In the genomic region with DNA sequence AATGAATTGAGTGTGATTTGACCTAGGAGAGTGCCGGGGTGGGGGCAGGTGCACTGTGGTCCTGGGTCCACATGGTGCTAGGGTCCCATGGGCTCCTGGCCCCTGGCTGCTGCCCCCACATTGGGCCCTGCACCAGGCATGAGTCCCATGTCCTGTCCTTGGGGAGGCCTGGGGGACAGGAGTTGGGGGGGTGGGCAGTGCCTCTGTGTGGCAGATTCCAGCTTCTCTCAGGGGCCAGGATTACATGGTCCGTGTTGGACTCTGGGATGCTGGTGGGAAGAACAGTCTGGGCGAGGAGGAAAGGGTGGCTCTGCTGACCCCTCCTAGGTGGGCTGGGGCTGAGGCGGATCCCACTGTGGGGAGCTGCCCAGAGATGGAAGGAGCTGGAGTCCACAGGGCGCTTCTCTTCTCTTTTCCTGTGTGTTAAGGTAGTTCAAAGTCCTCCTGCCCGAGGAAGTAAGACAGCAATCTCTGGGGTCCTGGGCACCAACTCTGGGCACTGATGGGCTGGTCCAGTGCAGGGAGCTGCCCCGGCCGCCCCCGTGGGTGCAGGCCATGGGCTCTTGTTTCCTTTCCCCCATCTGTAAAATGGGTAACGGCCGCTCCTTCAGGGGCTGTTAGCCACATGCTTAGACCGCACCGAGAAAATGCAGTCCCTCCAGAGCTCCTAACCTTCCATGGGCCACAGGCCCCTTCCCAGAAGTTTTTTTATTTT, we compare ENCODE assay signal across 27 cellular contexts. TPM values are rescaled to one million over a fixed set of nuclear protein-coding genes. Genes with fewer than 3 reads are reported as not detected.
DNase-seq lines count a peak whose midpoint lies in the region; ATAC-seq, FAIRE-seq and TF ChIP-seq lines count a peak whose summit lies in the region.
"Had no signal": no experiment of that assay in that cellular context is flagged by ENCODE, and none has a peak within 500 bp of the region (broad histone marks: within the 10 kb centered on the region; RNA-seq: fewer than 3 reads in every experiment).

No MANE protein-coding gene starts in this region.

- no peak for FAIRE-seq in pancreas (lab: Jason Lieb, UNC)

- no peak overlapping the region for H3K18ac ChIP-seq in mesendoderm (ENCODE audit: low read length)

- H3K23ac ChIP-seq in mesendoderm (ENCODE audit: low read length) = no peak overlapping the region

- H3K9me3 ChIP-seq in BLaER1 treated with 17β-estradiol and CSF1 and Interleukin-3, amounts not matched to agents 10 nM and 100 nM (replicated peaks in 1 of 11) = no peaks in the 10 kb centered on the region
- no peaks in the 10 kb centered on the region for H3K9me3 ChIP-seq in right atrium auricular region
- H3K9me3 ChIP-seq in pancreas = no peaks in the 10 kb centered on the region
- H3K9me3 ChIP-seq: tibial nerve had no signal

- no peak overlapping the region for H2BK5ac ChIP-seq in mesendoderm (ENCODE audit: low read length)

- TF ChIP-seq CTCF in right atrium auricular region (IDR thresholded peaks at IDR 0.05) (no peak), pancreas (IDR thresholded peaks at IDR 0.05) (no peak)

- H4K8ac ChIP-seq in mesendoderm (ENCODE audit: low read depth, low read length) = no peak overlapping the region

- ATAC-seq in pancreas (no peak), GM18498 (IDR thresholded peaks at IDR 0.05; ENCODE audit: unreplicated experiment) (no peak), HG03520 (IDR thresholded peaks at IDR 0.05; ENCODE audit: unreplicated experiment) (no peak)

- no peaks in the 10 kb centered on the region for H3K36me3 ChIP-seq in BLaER1 treated with 17β-estradiol and CSF1 and Interleukin-3, amounts not matched to agents 10 nM and 100 nM
- no peaks in the 10 kb centered on the region for H3K36me3 ChIP-seq in right atrium auricular region
- no peaks in the 10 kb centered on the region for H3K36me3 ChIP-seq in pancreas
- H3K36me3 ChIP-seq in mesendoderm (ENCODE audit: control insufficient read depth, insufficient read depth, low read length) = no peaks in the 10 kb centered on the region
- H3K36me3 ChIP-seq: cardiac muscle cell, tibial nerve had no signal

- no peak overlapping the region for H2BK15ac ChIP-seq in mesendoderm (replicated peaks; ENCODE audit: low read depth)

- H3K79me1 ChIP-seq in mesendoderm (ENCODE audit: low read length) = no peaks in the 10 kb centered on the region

- H3K4me3 Mint-ChIP-seq in activated T-helper 1 cell treated with anti-CD3 and anti-CD28 coated beads, Interleukin-12 subunit alpha, Interleukin-12 subunit beta, Interleukin-2, Interleukin-4 antibody, amounts not matched to agents 30 ng/mL and 10 ng/mL and 1 ng/mL, durations not matched to agents 14 hours and 24 hours and 36 hours = no peak overlapping the region
- H3K4me3 Mint-ChIP-seq: CD4-positive, alpha-beta memory T cell; dendritic cell treated with granulocyte-macrophage colony-stimulating factor and Interleukin-4, amounts not matched to agents 40 ng/mL and 50 ng/mL, for 4 days; stimulated activated naive CD8-positive, alpha-beta T cell treated with anti-CD3 and anti-CD28 coated beads, Interleukin-15, Interleukin-2, amounts not matched to agents 100 ng/mL and 50 ng/mL, for 24 hours had no signal

- no peak overlapping the region for H3K27ac Mint-ChIP-seq in activated T-helper 1 cell treated with anti-CD3 and anti-CD28 coated beads, Interleukin-12 subunit alpha, Interleukin-12 subunit beta, Interleukin-2, Interleukin-4 antibody, amounts not matched to agents 30 ng/mL and 10 ng/mL and 1 ng/mL, durations not matched to agents 14 hours and 24 hours and 36 hours
- H3K27ac Mint-ChIP-seq: dendritic cell treated with granulocyte-macrophage colony-stimulating factor and Interleukin-4, amounts not matched to agents 40 ng/mL and 50 ng/mL, for 4 days; stimulated activated naive CD8-positive, alpha-beta T cell treated with anti-CD3 and anti-CD28 coated beads, Interleukin-15, Interleukin-2, amounts not matched to agents 100 ng/mL and 50 ng/mL, for 24 hours had no signal

- intact Hi-C loops in pancreas (cut with DNase I) = no loop called here
- intact Hi-C loops in activated T-helper 1 cell treated with anti-CD3 and anti-CD28 coated beads, Interleukin-12 subunit alpha, Interleukin-12 subunit beta, Interleukin-2, Interleukin-4 antibody, amounts not matched to agents 30 ng/mL and 10 ng/mL and 1 ng/mL, durations not matched to agents 14 hours and 24 hours and 36 hours (cut with micrococcal nuclease) = no loop called here

- WGBS in pancreas, 2 donors = 90 to 91% methylated on average over 12 to 13 of the region's 13 CpGs
- WGBS in mesendoderm (ENCODE audit: extremely low coverage, insufficient coverage, low lambda C conversion rate) = no CpG with 5 or more reads among the region's 13 CpGs

- no peak overlapping the region for H3K9ac ChIP-seq in BLaER1 treated with 17β-estradiol and CSF1 and Interleukin-3, amounts not matched to agents 10 nM and 100 nM
- H3K9ac ChIP-seq in mesendoderm (ENCODE audit: low read length) = no peak overlapping the region

- H3K27ac ChIP-seq in BLaER1 treated with 17β-estradiol and CSF1 and Interleukin-3, amounts not matched to agents 10 nM and 100 nM = no peak overlapping the region
- peak overlapping the region; percentile 85 to 96 for H3K27ac ChIP-seq in right atrium auricular region
- H3K27ac ChIP-seq in pancreas = peak overlapping the region; percentile 84 to 96 (median 92)
- H3K27ac ChIP-seq in mesendoderm (ENCODE audit: low read depth, low read length) = no peak overlapping the region
- H3K27ac ChIP-seq: cardiac muscle cell, tibial nerve had no signal

- no peak overlapping the region for H2AK5ac ChIP-seq in mesendoderm (ENCODE audit: low read length)

- H3K79me2 ChIP-seq in mesendoderm (ENCODE audit: control insufficient read depth, insufficient read depth, low read length) = no peaks in the 10 kb centered on the region

- H3K4me1 Mint-ChIP-seq in activated T-helper 1 cell treated with anti-CD3 and anti-CD28 coated beads, Interleukin-12 subunit alpha, Interleukin-12 subunit beta, Interleukin-2, Interleukin-4 antibody, amounts not matched to agents 30 ng/mL and 10 ng/mL and 1 ng/mL, durations not matched to agents 14 hours and 24 hours and 36 hours (ENCODE audit: low read depth) = peaks cover 19% of the 10 kb centered on the region

- no peak overlapping the region for H3K4me3 ChIP-seq in BLaER1 treated with 17β-estradiol and CSF1 and Interleukin-3, amounts not matched to agents 10 nM and 100 nM
- H3K4me3 ChIP-seq in right atrium auricular region (no peak overlapping the region), pancreas (no peak overlapping the region), mesendoderm (ENCODE audit: low read length) (no peak overlapping the region)
- H3K4me3 ChIP-seq: cardiac muscle cell, tibial nerve had no signal

- H4K5ac ChIP-seq in mesendoderm (ENCODE audit: low read length) = no peak overlapping the region

- H3K27me3 ChIP-seq in BLaER1 treated with 17β-estradiol and CSF1 and Interleukin-3, amounts not matched to agents 10 nM and 100 nM = peaks cover 16 to 50% (median 32%) of the 10 kb centered on the region in 11 experiments
- no peaks in the 10 kb centered on the region for H3K27me3 ChIP-seq in right atrium auricular region
- H3K27me3 ChIP-seq in pancreas = no peaks in the 10 kb centered on the region
- no peaks in the 10 kb centered on the region for H3K27me3 ChIP-seq in mesendoderm (ENCODE audit: insufficient read depth, low read length, poor library complexity)
- H3K27me3 ChIP-seq: tibial nerve had no signal

- DNase-seq in AG20443 (ENCODE audit: low spot score) (peak; percentile 7), right atrium auricular region (ENCODE audit: low spot score) (peak; percentile 42), pancreas (peak in 2 of 6 donors; percentile 15 to 55), mesendoderm (no peak)
- DNase-seq in activated T-helper 1 cell treated with anti-CD3 and anti-CD28 coated beads, Interleukin-12 subunit alpha, Interleukin-12 subunit beta, Interleukin-2, Interleukin-4 antibody, amounts not matched to agents 30 ng/mL and 10 ng/mL and 1 ng/mL, durations not matched to agents 14 hours and 24 hours and 36 hours (ENCODE audit: low spot score) = no peak
- DNase-seq: activated CD4-positive, alpha-beta T cell treated with anti-CD3 and anti-CD28 coated beads, Interleukin-2, amount 50 U/mL, for 4 hours; activated naive CD4-positive, alpha-beta T cell treated with Interleukin-2 at 50 U/mL for 16 hours; anterior cingulate cortex; CD4-positive, alpha-beta memory T cell; DMS 273 treated with DMSO at 0.1 percent for 48 hours; NCI-H1092 treated with DMSO at 0.1 percent for 48 hours; NCI-H2029; NCI-H226; NCI-H82; nucleus accumbens; retina; T-helper 9 cell had no signal

- H3K36me3 Mint-ChIP-seq in activated T-helper 1 cell treated with anti-CD3 and anti-CD28 coated beads, Interleukin-12 subunit alpha, Interleukin-12 subunit beta, Interleukin-2, Interleukin-4 antibody, amounts not matched to agents 30 ng/mL and 10 ng/mL and 1 ng/mL, durations not matched to agents 14 hours and 24 hours and 36 hours (ENCODE audit: low read depth) = no peaks in the 10 kb centered on the region
- H3K36me3 Mint-ChIP-seq: CD4-positive, alpha-beta memory T cell; IgD-negative memory B cell had no signal

- peaks cover 11% of the 10 kb centered on the region for H3K27me3 Mint-ChIP-seq in activated T-helper 1 cell treated with anti-CD3 and anti-CD28 coated beads, Interleukin-12 subunit alpha, Interleukin-12 subunit beta, Interleukin-2, Interleukin-4 antibody, amounts not matched to agents 30 ng/mL and 10 ng/mL and 1 ng/mL, durations not matched to agents 14 hours and 24 hours and 36 hours (ENCODE audit: insufficient read depth)
- H3K27me3 Mint-ChIP-seq: CD4-positive, alpha-beta memory T cell; stimulated activated naive CD8-positive, alpha-beta T cell treated with anti-CD3 and anti-CD28 coated beads, Interleukin-15, Interleukin-2, amounts not matched to agents 100 ng/mL and 50 ng/mL, for 24 hours had no signal

- H4K20me1 ChIP-seq in BLaER1 treated with 17β-estradiol and CSF1 and Interleukin-3, amounts not matched to agents 10 nM and 100 nM = peaks cover 57 to 100% (median 91%) of the 10 kb centered on the region in 11 experiments

- no peak overlapping the region for H3K4ac ChIP-seq in mesendoderm (ENCODE audit: low read depth, low read length)

- no peak overlapping the region for H2BK120ac ChIP-seq in mesendoderm (ENCODE audit: low read depth, low read length)

- H3K56ac ChIP-seq in mesendoderm (ENCODE audit: low read length) = no peak overlapping the region

- H3K4me2 ChIP-seq in BLaER1 treated with 17β-estradiol and CSF1 and Interleukin-3, amounts not matched to agents 10 nM and 100 nM = peak overlapping the region in 8 of 11 experiments; percentile 82 to 97 (median 92); a peak in 11 of 22 replicates
- no peak overlapping the region for H3K4me2 ChIP-seq in mesendoderm (ENCODE audit: low read length)

- peaks cover 57 to 87% (median 75%) of the 10 kb centered on the region in 10 experiments for H3K4me1 ChIP-seq in BLaER1 treated with 17β-estradiol and CSF1 and Interleukin-3, amounts not matched to agents 10 nM and 100 nM
- peaks cover 0 to 75% of the 10 kb centered on the region in 2 donors for H3K4me1 ChIP-seq in right atrium auricular region
- H3K4me1 ChIP-seq in pancreas = peaks cover 43 to 56% (median 50%) of the 10 kb centered on the region in 3 donors
- H3K4me1 ChIP-seq in mesendoderm (ENCODE audit: control insufficient read depth, low read depth, low read length) = no peaks in the 10 kb centered on the region

- no peaks in the 10 kb centered on the region for H3K9me3 Mint-ChIP-seq in activated T-helper 1 cell treated with anti-CD3 and anti-CD28 coated beads, Interleukin-12 subunit alpha, Interleukin-12 subunit beta, Interleukin-2, Interleukin-4 antibody, amounts not matched to agents 30 ng/mL and 10 ng/mL and 1 ng/mL, durations not matched to agents 14 hours and 24 hours and 36 hours
- H3K9me3 Mint-ChIP-seq: CD4-positive, alpha-beta memory T cell; dendritic cell treated with granulocyte-macrophage colony-stimulating factor and Interleukin-4, amounts not matched to agents 40 ng/mL and 50 ng/mL, for 4 days; IgD-negative memory B cell; stimulated activated naive CD8-positive, alpha-beta T cell treated with anti-CD3 and anti-CD28 coated beads, Interleukin-15, Interleukin-2, amounts not matched to agents 100 ng/mL and 50 ng/mL, for 24 hours had no signal

RNA-seq across cellular contexts. Expression of a gene that starts 19.8 kb away (rescaled TPM):
- total RNA-seq in right atrium auricular region = 10 to 100 TPM; 12.7 to 25.1 TPM
- total RNA-seq in pancreas = 10 to 100 TPM; 25.2 to 61.1 (median 46.7) TPM
- 10 to 100 TPM; 14.0 to 50.0 TPM for polyA plus RNA-seq in pancreas
- 0.28 TPM for polyA plus RNA-seq in mesendoderm (2013, experiment 1 of 2)
- 0.46 TPM for polyA plus RNA-seq in mesendoderm (2013, experiment 2 of 2)
- total RNA-seq in activated T-helper 1 cell treated with anti-CD3 and anti-CD28 coated beads, Interleukin-12 subunit alpha, Interleukin-12 subunit beta, Interleukin-2, Interleukin-4 antibody, amounts not matched to agents 30 ng/mL and 10 ng/mL and 1 ng/mL, durations not matched to agents 14 hours and 24 hours and 36 hours = 5.3 and 6.4 TPM in 2 replicates

RNA-seq across cellular contexts. Expression of a gene that starts 20.3 kb away (rescaled TPM):
- total RNA-seq in right atrium auricular region (not detected), pancreas (1 to 10 TPM in 3 of 6 donors, under 1 TPM in 3; 0.51 to 2.8 (median 0.95) TPM)
- 1 to 10 TPM; 4.3 to 4.8 TPM for polyA plus RNA-seq in pancreas
- polyA plus RNA-seq in mesendoderm (2013, experiment 1 of 2) = 0.01 TPM
- polyA plus RNA-seq in mesendoderm (2013, experiment 2 of 2) = not detected
- total RNA-seq in activated T-helper 1 cell treated with anti-CD3 and anti-CD28 coated beads, Interleukin-12 subunit alpha, Interleukin-12 subunit beta, Interleukin-2, Interleukin-4 antibody, amounts not matched to agents 30 ng/mL and 10 ng/mL and 1 ng/mL, durations not matched to agents 14 hours and 24 hours and 36 hours = not detected in 2 replicates
- total RNA-seq: kidney epithelial cell, myocyte, tibial nerve had no signal
- polyA plus RNA-seq: CD4-positive, alpha-beta memory T cell; IgD-negative memory B cell had no signal

Comparison
In these comparisons a context has a peak if more than half of its experiments do, and no peak if none do; other contexts are left out.
1. DNase-seq: peak in AG20443 (single experiment) and right atrium auricular region (single experiment); none in mesendoderm (single experiment) and activated T-helper 1 cell treated with anti-CD3 and anti-CD28 coated beads, Interleukin-12 subunit alpha, Interleukin-12 subunit beta, Interleukin-2, Interleukin-4 antibody, amounts not matched to agents 30 ng/mL and 10 ng/mL and 1 ng/mL, durations not matched to agents 14 hours and 24 hours and 36 hours (single experiment).
2. H3K27ac ChIP-seq: peak in right atrium auricular region (2 of 2) and pancreas (4 of 4); none in BLaER1 treated with 17β-estradiol and CSF1 and Interleukin-3, amounts not matched to agents 10 nM and 100 nM (0 of 11) and mesendoderm (single experiment).